1 cellular context compared by ENCODE assay signal in genomic region chr11:47998345-47998732, GRCh38.
A peak's percentile ranks its signal among the peaks of the same experiment; 100 is the strongest.
TF ChIP-seq lines count a peak whose summit lies in the region.

No MANE protein-coding gene starts in this region.

TF ChIP-seq in HepG2, 621 proteins besides CTCF, POLR2A, EP300 and RAD21:
- TF ChIP-seq RBFOX2 (IDR thresholded peaks at IDR 0.05; ENCODE audit: low read depth, low read length) (no peak), ZNF629 (CRISPR knock-in tag; conservative IDR thresholded peaks at IDR 0.05) (peak; percentile 81)
